ENCODE assay signal across 21 cellular contexts in genomic region chr2:64400103-64400728, GRCh38. TPM values are rescaled to one million over a fixed set of nuclear protein-coding genes. Genes with fewer than 3 reads are reported as not detected.
A peak's percentile ranks its signal among the peaks of the same experiment; 100 is the strongest.
DNase-seq lines count a peak whose midpoint lies in the region; ATAC-seq and TF ChIP-seq lines count a peak whose summit lies in the region.
"Had no signal": no experiment of that assay in that cellular context is flagged by ENCODE, and none has a peak within 500 bp of the region (broad histone marks: within the 10 kb centered on the region; RNA-seq: fewer than 3 reads in every experiment).

No MANE protein-coding gene starts in this region.

- 90 to 91% methylated on average over 4 of the region's 4 CpGs for WGBS in thyroid gland, 2 donors

- TF ChIP-seq CTCF in fibroblast of mammary gland (conservative IDR thresholded peaks at IDR 0.05; ENCODE audit: control insufficient read depth, insufficient read depth, low read depth, low read length) (no peak), thyroid gland (IDR thresholded peaks at IDR 0.05) (no peak)

- peak; percentile 51 for DNase-seq in DMS53 (lab: John Stamatoyannopoulos, UW)
- no peak for DNase-seq in DMS53 treated with DMSO at 0.1 percent for 48 hours (lab: John Stamatoyannopoulos, UW; ENCODE audit: unreplicated experiment)
- peak; percentile 54 for DNase-seq in SW480 (ENCODE audit: low spot score)
- peak; percentile 56 for DNase-seq in fibroblast of mammary gland (ENCODE audit: low read depth)
- DNase-seq in thyroid gland: no peak
- no peak for DNase-seq in MG63
- DNase-seq in NCI-H2171 treated with DMSO at 0.1 percent for 48 hours (lab: John Stamatoyannopoulos, UW): no peak
- DNase-seq: activated CD4-positive, alpha-beta memory T cell treated with anti-CD3 and anti-CD28 coated beads for 36 hours; activated T-cell treated with anti-CD3 and anti-CD28 coated beads, Interleukin-2, amount 50 U/mL, for 1 hour; DMS79; immature natural killer cell; lower lobe of right lung; NCI-H1092; NCI-H2171; psoas muscle; SW 1271 had no signal

- intact Hi-C loops in thyroid gland (cut with DNase I): no loop called here

- TF ChIP-seq POLR2A in thyroid gland (IDR thresholded peaks at IDR 0.05): no peak

- no peaks in the 10 kb centered on the region for H3K36me3 ChIP-seq in thyroid gland
- no peaks in the 10 kb centered on the region for H3K36me3 ChIP-seq in MG63
- H3K36me3 ChIP-seq: BLaER1, esophagus muscularis mucosa, lower lobe of right lung, thoracic aorta had no signal

- no peaks in the 10 kb centered on the region for H3K9me3 ChIP-seq in thyroid gland
- no peaks in the 10 kb centered on the region for H3K9me3 ChIP-seq in MG63
- H3K9me3 ChIP-seq: BLaER1, body of pancreas, esophagus muscularis mucosa, lower lobe of right lung, psoas muscle, thoracic aorta had no signal

- H3K27me3 ChIP-seq in thyroid gland: no peaks in the 10 kb centered on the region
- no peaks in the 10 kb centered on the region for H3K27me3 ChIP-seq in MG63
- H3K27me3 ChIP-seq: BLaER1, body of pancreas, esophagus muscularis mucosa had no signal

- no peak for ATAC-seq in HG03196 (IDR thresholded peaks at IDR 0.05; ENCODE audit: unreplicated experiment)
- ATAC-seq: body of pancreas had no signal

- H3K4me1 ChIP-seq in thyroid gland: peaks cover 42 to 52% of the 10 kb centered on the region in 2 donors

- H3K4me3 ChIP-seq in fibroblast of mammary gland (ENCODE audit: control insufficient read depth, low read depth, low read length) (no peak overlapping the region), thyroid gland (replicated peaks in 1 of 3) (no peak overlapping the region), MG63 (no peak overlapping the region)
- H3K4me3 ChIP-seq: BLaER1, body of pancreas, esophagus muscularis mucosa, psoas muscle, thoracic aorta had no signal

- H3K27ac ChIP-seq in thyroid gland: peak overlapping the region in 2 of 3 donors; percentile 59 to 70
- H3K27ac ChIP-seq: BLaER1, esophagus muscularis mucosa, thoracic aorta had no signal

RNA-seq across cellular contexts. Expression of gene LGALSL, which starts 53.7 kb away (rescaled TPM):
- total RNA-seq in thyroid gland: 10 to 100 TPM in 2 of 4 donors, 1 to 10 TPM in 2; 8.1 to 13.0 (median 10.4) TPM
- 4.5 and 8.8 TPM in 2 replicates for total RNA-seq in MG63 (2014; rRNA removed; shearing (Covaris generic); ENCODE audit: low replicate concordance)

Comparison
In these comparisons a context has a peak if more than half of its experiments do, and no peak if none do; other contexts are left out.
1. DNase-seq: peak in DMS53 (single experiment), SW480 (single experiment) and fibroblast of mammary gland (single experiment); none in DMS53 treated with DMSO at 0.1 percent for 48 hours (single experiment), thyroid gland (0 of 2), MG63 (single experiment) and NCI-H2171 treated with DMSO at 0.1 percent for 48 hours (single experiment).